ENCODE assay signal across 1 cellular context in genomic region chr9:68739631-68740174, GRCh38.
TF ChIP-seq lines count a peak whose summit lies in the region.

No MANE protein-coding gene starts in this region.

TF ChIP-seq in HepG2, 621 proteins besides CTCF, POLR2A, EP300 and RAD21 (continued from another document and continues in another):
- TF ChIP-seq ZBTB49 (CRISPR knock-in tag; IDR thresholded peaks at IDR 0.05; ENCODE audit: borderline replicate concordance) (no peak), ZNF280D (CRISPR knock-in tag; IDR thresholded peaks at IDR 0.05) (no peak), KDM6A (CRISPR knock-in tag; IDR thresholded peaks at IDR 0.05; ENCODE audit: low read depth) (peak; percentile 46; the same call in 1 of the 2 replicates), HMGXB4 (CRISPR knock-in tag; IDR thresholded peaks at IDR 0.05; ENCODE audit: borderline replicate concordance in 1 of 2, low read depth in 1 of 2) (no peak), PCBP1 (IDR thresholded peaks at IDR 0.05; ENCODE audit: borderline replicate concordance, low read depth, low read length) (no peak), ZSCAN29 (CRISPR knock-in tag; conservative IDR thresholded peaks at IDR 0.05) (no peak; the same call in 1 of the 2 replicates), ZBED4 (CRISPR knock-in tag; IDR thresholded peaks at IDR 0.05; ENCODE audit: borderline replicate concordance) (no peak), ZNF335 (CRISPR knock-in tag; IDR thresholded peaks at IDR 0.05) (no peak), FOXO4 (CRISPR knock-in tag; conservative IDR thresholded peaks at IDR 0.05) (no peak), MXI1 (IDR thresholded peaks at IDR 0.05; ENCODE audit: borderline replicate concordance, low read depth, low read length) (no peak), ZEB1 (IDR thresholded peaks at IDR 0.05; ENCODE audit: insufficient replicate concordance, low read depth) (peak; percentile 98), ZNF556 (CRISPR knock-in tag; IDR thresholded peaks at IDR 0.05; ENCODE audit: borderline replicate concordance) (no peak), ZNF841 (CRISPR knock-in tag; IDR thresholded peaks at IDR 0.05; ENCODE audit: borderline replicate concordance) (no peak), PPARG (CRISPR knock-in tag; conservative IDR thresholded peaks at IDR 0.05) (peak; percentile 59; the same call in 1 of the 2 replicates), FOXA1 (IDR thresholded peaks at IDR 0.05) (no peak), FOXA1 (CRISPR knock-in tag; IDR thresholded peaks at IDR 0.05) (no peak), ARHGAP35 (CRISPR knock-in tag; IDR thresholded peaks at IDR 0.05; ENCODE audit: borderline replicate concordance) (no peak), GPN1 (CRISPR knock-in tag; IDR thresholded peaks at IDR 0.05; ENCODE audit: borderline replicate concordance) (no peak), ZNF296 (CRISPR knock-in tag; conservative IDR thresholded peaks at IDR 0.05) (no peak), ZNF10 (CRISPR knock-in tag; IDR thresholded peaks at IDR 0.05; ENCODE audit: borderline replicate concordance, low read depth) (no peak), ZNF577 (CRISPR knock-in tag; IDR thresholded peaks at IDR 0.05; ENCODE audit: borderline replicate concordance, low read depth) (no peak), NONO (IDR thresholded peaks at IDR 0.05) (no peak), NONO (CRISPR knock-in tag; conservative IDR thresholded peaks at IDR 0.05) (no peak), SYNCRIP (IDR thresholded peaks at IDR 0.05; ENCODE audit: insufficient read depth, low read depth, low read length) (no peak), ELF1 (CRISPR knock-in tag; IDR thresholded peaks at IDR 0.05) (peak; percentile 26; the same call in 1 of the 2 replicates), ZNF639 (CRISPR knock-in tag; conservative IDR thresholded peaks at IDR 0.05) (no peak), TCF7 (IDR thresholded peaks at IDR 0.05; ENCODE audit: low read depth) (peak; percentile 47; the same call in 1 of the 2 replicates), KLF16 (CRISPR knock-in tag; IDR thresholded peaks at IDR 0.05) (peak in 1 of 2 experiments; percentile 24; a peak in 1 of 4 replicates), ZNF333 (CRISPR knock-in tag; IDR thresholded peaks at IDR 0.05; ENCODE audit: borderline replicate concordance) (no peak), NR2F2 (IDR thresholded peaks at IDR 0.05; ENCODE audit: borderline replicate concordance, low read depth) (peak; percentile 58; the same call in 1 of the 2 replicates), ZFX (CRISPR knock-in tag; IDR thresholded peaks at IDR 0.05; ENCODE audit: low read depth) (peak; percentile 31; the same call in 1 of the 2 replicates), ASH2L (IDR thresholded peaks at IDR 0.05; ENCODE audit: insufficient read length, low read depth, low read length) (peak; percentile 50), ZNF264 (CRISPR knock-in tag; IDR thresholded peaks at IDR 0.05) (no peak; the same call in 1 of the 2 replicates), ZSCAN31 (CRISPR knock-in tag; IDR thresholded peaks at IDR 0.05; ENCODE audit: low read depth) (no peak; the same call in none of the 2 replicates), ZSCAN25 (CRISPR knock-in tag; IDR thresholded peaks at IDR 0.05) (no peak), ZNF816 (CRISPR knock-in tag; IDR thresholded peaks at IDR 0.05; ENCODE audit: borderline replicate concordance) (no peak), ZNF24 (IDR thresholded peaks at IDR 0.05) (no peak), TP53 (CRISPR knock-in tag; conservative IDR thresholded peaks at IDR 0.05) (no peak), TFAP4 (IDR thresholded peaks at IDR 0.05; ENCODE audit: borderline replicate concordance, low read depth) (no peak), SMAD1 (CRISPR knock-in tag; IDR thresholded peaks at IDR 0.05; ENCODE audit: borderline replicate concordance, low read depth) (no peak), NR2F6 (IDR thresholded peaks at IDR 0.05) (peak; percentile 45), NR2F6 (CRISPR knock-in tag; IDR thresholded peaks at IDR 0.05) (peak; percentile 83), ATF3 (CRISPR knock-in tag; IDR thresholded peaks at IDR 0.05) (no peak), BRF2 (CRISPR knock-in tag; IDR thresholded peaks at IDR 0.05) (no peak), ZBTB33 (CRISPR knock-in tag; IDR thresholded peaks at IDR 0.05) (0 out of 2 replicates have a peak, but pooled peaks have one; percentile 10), MEIS1 (CRISPR knock-in tag; IDR thresholded peaks at IDR 0.05; ENCODE audit: borderline replicate concordance) (no peak), TEAD3 (CRISPR knock-in tag; optimal IDR thresholded peaks at IDR 0.05; ENCODE audit: borderline replicate concordance) (peak; percentile 80), ZNF773 (CRISPR knock-in tag; IDR thresholded peaks at IDR 0.05; ENCODE audit: borderline replicate concordance) (no peak)
